In the genomic region with DNA sequence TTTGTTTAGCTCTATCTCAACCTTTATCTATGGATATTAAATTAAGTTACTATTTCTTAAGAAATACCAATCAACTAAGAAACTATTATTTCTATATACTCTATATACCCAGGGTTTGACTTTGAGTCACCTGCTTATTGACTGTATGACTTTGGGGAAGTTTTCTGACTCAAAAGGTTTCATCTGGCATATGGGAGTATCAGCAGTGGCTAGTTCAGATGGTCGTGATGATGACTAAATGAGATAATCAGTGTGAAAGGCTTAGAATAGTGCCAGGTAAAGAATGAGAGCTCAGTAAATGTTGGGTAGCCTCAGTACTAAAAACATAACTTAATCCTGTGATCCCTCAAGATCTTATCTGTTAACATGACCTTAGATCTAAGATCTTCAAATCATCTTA, we compare ENCODE assay signal across 23 cellular contexts.
A peak's percentile ranks its signal among the peaks of the same experiment; 100 is the strongest.
DNase-seq lines count a peak whose midpoint lies in the region; ATAC-seq and TF ChIP-seq lines count a peak whose summit lies in the region.
"Had no signal": no experiment of that assay in that cellular context is flagged by ENCODE, and none has a peak within 500 bp of the region (broad histone marks: within the 10 kb centered on the region; RNA-seq: fewer than 3 reads in every experiment).

No MANE protein-coding gene starts in this region.

- no peak overlapping the region for H3K4me3 ChIP-seq in GM12865 (ENCODE audit: low read depth, low read length)
- H3K4me3 ChIP-seq: breast epithelium, thyroid gland had no signal

- no peak for TF ChIP-seq CTCF in GM12865 (IDR thresholded peaks at IDR 0.05; ENCODE audit: insufficient read depth, low read depth, low read length, missing control alignments)

- ATAC-seq in GM19395 (IDR thresholded peaks at IDR 0.05; ENCODE audit: unreplicated experiment): peak; percentile 68
- peak; percentile 91 for ATAC-seq in HG02759 (IDR thresholded peaks at IDR 0.05; ENCODE audit: unreplicated experiment)
- peak; percentile 70 for ATAC-seq in HG03342 (IDR thresholded peaks at IDR 0.05; ENCODE audit: unreplicated experiment)
- ATAC-seq in HG03025 (IDR thresholded peaks at IDR 0.05; ENCODE audit: low FRiP score, unreplicated experiment): no peak
- ATAC-seq: activated CD4-positive, CD25-positive, alpha-beta regulatory T cell treated with anti-CD3 and anti-CD28 coated beads, Interleukin-2, amount 50 U/mL, for 24 hours; HCT116; right cardiac atrium; stimulated activated memory B cell treated with anti-CD40 and anti-IgM and Interleukin-4, amounts not matched to agents 10 μg/mL and 1 μg/mL and 100 μg/mL, for 72 hours had no signal

- no peaks in the 10 kb centered on the region for H3K27me3 Mint-ChIP-seq in activated T-cell treated with anti-CD3 and anti-CD28 coated beads, Interleukin-2, amount 50 U/mL, for 24 hours
- H3K27me3 Mint-ChIP-seq: dendritic cell treated with granulocyte-macrophage colony-stimulating factor and Interleukin-4, amounts not matched to agents 40 ng/mL and 50 ng/mL, for 4 days; stimulated activated memory B cell treated with anti-CD40 and anti-IgM and Interleukin-4, amounts not matched to agents 10 μg/mL and 1 μg/mL and 100 μg/mL, for 72 hours had no signal

- no peaks in the 10 kb centered on the region for H3K9me3 Mint-ChIP-seq in activated T-cell treated with anti-CD3 and anti-CD28 coated beads, Interleukin-2, amount 50 U/mL, for 24 hours
- H3K9me3 Mint-ChIP-seq: dendritic cell treated with granulocyte-macrophage colony-stimulating factor and Interleukin-4, amounts not matched to agents 40 ng/mL and 50 ng/mL, for 4 days had no signal

- no peak overlapping the region for H3K27ac Mint-ChIP-seq in activated T-cell treated with anti-CD3 and anti-CD28 coated beads, Interleukin-2, amount 50 U/mL, for 24 hours
- H3K27ac Mint-ChIP-seq: dendritic cell treated with granulocyte-macrophage colony-stimulating factor and Interleukin-4, amounts not matched to agents 40 ng/mL and 50 ng/mL, for 4 days; stimulated activated memory B cell treated with anti-CD40 and anti-IgM and Interleukin-4, amounts not matched to agents 10 μg/mL and 1 μg/mL and 100 μg/mL, for 72 hours had no signal

- DNase-seq in GM12865 (ENCODE audit: low read depth): peak; percentile 4
- no peak for DNase-seq in GM19240 (ENCODE audit: insufficient read length, low spot score)
- DNase-seq in activated T-cell treated with anti-CD3 and anti-CD28 coated beads, Interleukin-2, amount 50 U/mL, for 24 hours: no peak
- DNase-seq in NCI-H510A (lab: John Stamatoyannopoulos, UW): no peak
- DNase-seq: 8988T, BE2C, foreskin fibroblast, hypothalamus, mammary epithelial cell, NCI-H187, NCI-H345, right cardiac atrium, RPMI8226, thyroid gland had no signal

- no peaks in the 10 kb centered on the region for H3K4me1 Mint-ChIP-seq in activated T-cell treated with anti-CD3 and anti-CD28 coated beads, Interleukin-2, amount 50 U/mL, for 24 hours (ENCODE audit: low read depth)
- H3K4me1 Mint-ChIP-seq: stimulated activated memory B cell treated with anti-CD40 and anti-IgM and Interleukin-4, amounts not matched to agents 10 μg/mL and 1 μg/mL and 100 μg/mL, for 72 hours had no signal

- no peaks in the 10 kb centered on the region for H3K36me3 Mint-ChIP-seq in activated T-cell treated with anti-CD3 and anti-CD28 coated beads, Interleukin-2, amount 50 U/mL, for 24 hours (ENCODE audit: low read depth)
- H3K36me3 Mint-ChIP-seq: stimulated activated memory B cell treated with anti-CD40 and anti-IgM and Interleukin-4, amounts not matched to agents 10 μg/mL and 1 μg/mL and 100 μg/mL, for 72 hours had no signal

- H3K4me3 Mint-ChIP-seq in activated T-cell treated with anti-CD3 and anti-CD28 coated beads, Interleukin-2, amount 50 U/mL, for 24 hours: no peak overlapping the region
- H3K4me3 Mint-ChIP-seq: dendritic cell treated with granulocyte-macrophage colony-stimulating factor and Interleukin-4, amounts not matched to agents 40 ng/mL and 50 ng/mL, for 4 days; stimulated activated memory B cell treated with anti-CD40 and anti-IgM and Interleukin-4, amounts not matched to agents 10 μg/mL and 1 μg/mL and 100 μg/mL, for 72 hours had no signal
